ENCODE assay signal across 1 cellular context in the genomic region with DNA sequence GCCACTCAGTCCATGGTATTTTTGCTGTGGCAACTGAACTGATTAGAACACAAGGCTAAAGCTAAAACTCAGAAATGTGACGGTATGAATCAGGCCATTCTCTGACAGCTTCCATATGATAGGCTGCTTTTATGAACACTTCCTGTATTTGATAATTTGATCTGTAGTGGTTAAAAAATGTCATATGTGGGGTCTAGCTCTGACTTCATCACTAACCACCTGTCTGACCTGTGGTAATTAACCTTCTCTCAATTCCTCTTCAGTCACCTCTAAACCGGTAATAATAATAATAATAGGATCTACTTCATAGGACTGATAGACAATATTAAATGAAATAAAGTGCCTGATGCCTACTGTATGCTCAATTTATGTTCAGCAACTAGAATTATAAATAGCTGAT.
TF ChIP-seq lines count a peak whose summit lies in the region.

No MANE protein-coding gene starts in this region.

TF ChIP-seq in GM12878, 131 proteins besides CTCF, POLR2A, EP300 and RAD21 (continued from another document):
- 0 out of 2 replicates have a peak, but pooled peaks have one; percentile 24 for TF ChIP-seq CBFB (IDR thresholded peaks at IDR 0.05; ENCODE audit: low read depth)
- TF ChIP-seq HDAC2 (IDR thresholded peaks at IDR 0.05): no peak
- peak; percentile 58; the same call in 1 of the 2 replicates for TF ChIP-seq NFIC (IDR thresholded peaks at IDR 0.05; ENCODE audit: low read depth, low read length)
- TF ChIP-seq, protein P1, sequence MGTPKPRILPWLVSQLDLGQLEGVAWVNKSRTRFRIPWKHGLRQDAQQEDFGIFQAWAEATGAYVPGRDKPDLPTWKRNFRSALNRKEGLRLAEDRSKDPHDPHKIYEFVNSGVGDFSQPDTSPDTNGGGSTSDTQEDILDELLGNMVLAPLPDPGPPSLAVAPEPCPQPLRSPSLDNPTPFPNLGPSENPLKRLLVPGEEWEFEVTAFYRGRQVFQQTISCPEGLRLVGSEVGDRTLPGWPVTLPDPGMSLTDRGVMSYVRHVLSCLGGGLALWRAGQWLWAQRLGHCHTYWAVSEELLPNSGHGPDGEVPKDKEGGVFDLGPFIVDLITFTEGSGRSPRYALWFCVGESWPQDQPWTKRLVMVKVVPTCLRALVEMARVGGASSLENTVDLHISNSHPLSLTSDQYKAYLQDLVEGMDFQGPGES (IDR thresholded peaks at IDR 0.05): no peak
- TF ChIP-seq TBL1XR1 (IDR thresholded peaks at IDR 0.05; ENCODE audit: low read depth, low read length): no peak
- TF ChIP-seq LARP7 (IDR thresholded peaks at IDR 0.05): no peak
- no peak for TF ChIP-seq YY1 (IDR thresholded peaks at IDR 0.05; ENCODE audit: low read depth, low read length)
- TF ChIP-seq, protein P2, sequence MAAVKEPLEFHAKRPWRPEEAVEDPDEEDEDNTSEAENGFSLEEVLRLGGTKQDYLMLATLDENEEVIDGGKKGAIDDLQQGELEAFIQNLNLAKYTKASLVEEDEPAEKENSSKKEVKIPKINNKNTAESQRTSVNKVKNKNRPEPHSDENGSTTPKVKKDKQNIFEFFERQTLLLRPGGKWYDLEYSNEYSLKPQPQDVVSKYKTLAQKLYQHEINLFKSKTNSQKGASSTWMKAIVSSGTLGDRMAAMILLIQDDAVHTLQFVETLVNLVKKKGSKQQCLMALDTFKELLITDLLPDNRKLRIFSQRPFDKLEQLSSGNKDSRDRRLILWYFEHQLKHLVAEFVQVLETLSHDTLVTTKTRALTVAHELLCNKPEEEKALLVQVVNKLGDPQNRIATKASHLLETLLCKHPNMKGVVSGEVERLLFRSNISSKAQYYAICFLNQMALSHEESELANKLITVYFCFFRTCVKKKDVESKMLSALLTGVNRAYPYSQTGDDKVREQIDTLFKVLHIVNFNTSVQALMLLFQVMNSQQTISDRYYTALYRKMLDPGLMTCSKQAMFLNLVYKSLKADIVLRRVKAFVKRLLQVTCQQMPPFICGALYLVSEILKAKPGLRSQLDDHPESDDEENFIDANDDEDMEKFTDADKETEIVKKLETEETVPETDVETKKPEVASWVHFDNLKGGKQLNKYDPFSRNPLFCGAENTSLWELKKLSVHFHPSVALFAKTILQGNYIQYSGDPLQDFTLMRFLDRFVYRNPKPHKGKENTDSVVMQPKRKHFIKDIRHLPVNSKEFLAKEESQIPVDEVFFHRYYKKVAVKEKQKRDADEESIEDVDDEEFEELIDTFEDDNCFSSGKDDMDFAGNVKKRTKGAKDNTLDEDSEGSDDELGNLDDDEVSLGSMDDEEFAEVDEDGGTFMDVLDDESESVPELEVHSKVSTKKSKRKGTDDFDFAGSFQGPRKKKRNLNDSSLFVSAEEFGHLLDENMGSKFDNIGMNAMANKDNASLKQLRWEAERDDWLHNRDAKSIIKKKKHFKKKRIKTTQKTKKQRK (IDR thresholded peaks at IDR 0.05; ENCODE audit: low read depth, low read length): no peak
- no peak for TF ChIP-seq ZZZ3 (IDR thresholded peaks at IDR 0.05; ENCODE audit: control insufficient read depth, insufficient read length, low read depth)
- peak; percentile 90 for TF ChIP-seq DPF2 (IDR thresholded peaks at IDR 0.05)
- TF ChIP-seq ZNF622 (IDR thresholded peaks at IDR 0.05): no peak
- TF ChIP-seq ZNF207 (IDR thresholded peaks at IDR 0.05; ENCODE audit: borderline replicate concordance): no peak
- TF ChIP-seq SUZ12 (IDR thresholded peaks at IDR 0.05; ENCODE audit: unreplicated experiment): no peak
- TF ChIP-seq TCF12 (IDR thresholded peaks at IDR 0.05; ENCODE audit: low read depth, low read length): no peak
- peak; percentile 37 for TF ChIP-seq MEF2B (IDR thresholded peaks at IDR 0.05; ENCODE audit: partially characterized antibody, poor library complexity, severe bottlenecking)
- TF ChIP-seq ZNF274 (IDR thresholded peaks at IDR 0.05; ENCODE audit: insufficient read depth, insufficient read length): no peak
- no peak for TF ChIP-seq SRF (IDR thresholded peaks at IDR 0.05; ENCODE audit: low read depth in 2 of 2, low read length in 2 of 2)
- TF ChIP-seq CHD1 (IDR thresholded peaks at IDR 0.05; ENCODE audit: low read depth, low read length): no peak
- no peak for TF ChIP-seq POLR2AphosphoS5 (IDR thresholded peaks at IDR 0.05; ENCODE audit: low read length)
- TF ChIP-seq CBX3 (IDR thresholded peaks at IDR 0.05; ENCODE audit: borderline replicate concordance, low read depth): no peak
- TF ChIP-seq, protein P3, sequence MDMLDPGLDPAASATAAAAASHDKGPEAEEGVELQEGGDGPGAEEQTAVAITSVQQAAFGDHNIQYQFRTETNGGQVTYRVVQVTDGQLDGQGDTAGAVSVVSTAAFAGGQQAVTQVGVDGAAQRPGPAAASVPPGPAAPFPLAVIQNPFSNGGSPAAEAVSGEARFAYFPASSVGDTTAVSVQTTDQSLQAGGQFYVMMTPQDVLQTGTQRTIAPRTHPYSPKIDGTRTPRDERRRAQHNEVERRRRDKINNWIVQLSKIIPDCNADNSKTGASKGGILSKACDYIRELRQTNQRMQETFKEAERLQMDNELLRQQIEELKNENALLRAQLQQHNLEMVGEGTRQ (IDR thresholded peaks at IDR 0.05; ENCODE audit: borderline replicate concordance, low read depth, low read length): no peak
- no peak for TF ChIP-seq ZSCAN29 (IDR thresholded peaks at IDR 0.05)
- no peak for TF ChIP-seq CBX5 (IDR thresholded peaks at IDR 0.05; ENCODE audit: low read depth)
- TF ChIP-seq WRNIP1 (IDR thresholded peaks at IDR 0.05; ENCODE audit: borderline replicate concordance, low read depth, low read length): no peak
- TF ChIP-seq GATAD2B (conservative IDR thresholded peaks at IDR 0.05; ENCODE audit: low read depth): no peak
- TF ChIP-seq, protein P4, sequence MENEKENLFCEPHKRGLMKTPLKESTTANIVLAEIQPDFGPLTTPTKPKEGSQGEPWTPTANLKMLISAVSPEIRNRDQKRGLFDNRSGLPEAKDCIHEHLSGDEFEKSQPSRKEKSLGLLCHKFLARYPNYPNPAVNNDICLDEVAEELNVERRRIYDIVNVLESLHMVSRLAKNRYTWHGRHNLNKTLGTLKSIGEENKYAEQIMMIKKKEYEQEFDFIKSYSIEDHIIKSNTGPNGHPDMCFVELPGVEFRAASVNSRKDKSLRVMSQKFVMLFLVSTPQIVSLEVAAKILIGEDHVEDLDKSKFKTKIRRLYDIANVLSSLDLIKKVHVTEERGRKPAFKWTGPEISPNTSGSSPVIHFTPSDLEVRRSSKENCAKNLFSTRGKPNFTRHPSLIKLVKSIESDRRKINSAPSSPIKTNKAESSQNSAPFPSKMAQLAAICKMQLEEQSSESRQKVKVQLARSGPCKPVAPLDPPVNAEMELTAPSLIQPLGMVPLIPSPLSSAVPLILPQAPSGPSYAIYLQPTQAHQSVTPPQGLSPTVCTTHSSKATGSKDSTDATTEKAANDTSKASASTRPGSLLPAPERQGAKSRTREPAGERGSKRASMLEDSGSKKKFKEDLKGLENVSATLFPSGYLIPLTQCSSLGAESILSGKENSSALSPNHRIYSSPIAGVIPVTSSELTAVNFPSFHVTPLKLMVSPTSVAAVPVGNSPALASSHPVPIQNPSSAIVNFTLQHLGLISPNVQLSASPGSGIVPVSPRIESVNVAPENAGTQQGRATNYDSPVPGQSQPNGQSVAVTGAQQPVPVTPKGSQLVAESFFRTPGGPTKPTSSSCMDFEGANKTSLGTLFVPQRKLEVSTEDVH (IDR thresholded peaks at IDR 0.05; ENCODE audit: low read depth, partially characterized antibody): no peak
- no peak for TF ChIP-seq SP1 (IDR thresholded peaks at IDR 0.05; ENCODE audit: low read depth, low read length)
- TF ChIP-seq ESRRA (IDR thresholded peaks at IDR 0.05; ENCODE audit: low read length): no peak
- no peak for TF ChIP-seq NFXL1 (IDR thresholded peaks at IDR 0.05; ENCODE audit: borderline replicate concordance)
- TF ChIP-seq, protein P5, sequence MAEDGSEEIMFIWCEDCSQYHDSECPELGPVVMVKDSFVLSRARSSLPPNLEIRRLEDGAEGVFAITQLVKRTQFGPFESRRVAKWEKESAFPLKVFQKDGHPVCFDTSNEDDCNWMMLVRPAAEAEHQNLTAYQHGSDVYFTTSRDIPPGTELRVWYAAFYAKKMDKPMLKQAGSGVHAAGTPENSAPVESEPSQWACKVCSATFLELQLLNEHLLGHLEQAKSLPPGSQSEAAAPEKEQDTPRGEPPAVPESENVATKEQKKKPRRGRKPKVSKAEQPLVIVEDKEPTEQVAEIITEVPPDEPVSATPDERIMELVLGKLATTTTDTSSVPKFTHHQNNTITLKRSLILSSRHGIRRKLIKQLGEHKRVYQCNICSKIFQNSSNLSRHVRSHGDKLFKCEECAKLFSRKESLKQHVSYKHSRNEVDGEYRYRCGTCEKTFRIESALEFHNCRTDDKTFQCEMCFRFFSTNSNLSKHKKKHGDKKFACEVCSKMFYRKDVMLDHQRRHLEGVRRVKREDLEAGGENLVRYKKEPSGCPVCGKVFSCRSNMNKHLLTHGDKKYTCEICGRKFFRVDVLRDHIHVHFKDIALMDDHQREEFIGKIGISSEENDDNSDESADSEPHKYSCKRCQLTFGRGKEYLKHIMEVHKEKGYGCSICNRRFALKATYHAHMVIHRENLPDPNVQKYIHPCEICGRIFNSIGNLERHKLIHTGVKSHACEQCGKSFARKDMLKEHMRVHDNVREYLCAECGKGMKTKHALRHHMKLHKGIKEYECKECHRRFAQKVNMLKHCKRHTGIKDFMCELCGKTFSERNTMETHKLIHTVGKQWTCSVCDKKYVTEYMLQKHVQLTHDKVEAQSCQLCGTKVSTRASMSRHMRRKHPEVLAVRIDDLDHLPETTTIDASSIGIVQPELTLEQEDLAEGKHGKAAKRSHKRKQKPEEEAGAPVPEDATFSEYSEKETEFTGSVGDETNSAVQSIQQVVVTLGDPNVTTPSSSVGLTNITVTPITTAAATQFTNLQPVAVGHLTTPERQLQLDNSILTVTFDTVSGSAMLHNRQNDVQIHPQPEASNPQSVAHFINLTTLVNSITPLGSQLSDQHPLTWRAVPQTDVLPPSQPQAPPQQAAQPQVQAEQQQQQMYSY (CRISPR knock-in tag; IDR thresholded peaks at IDR 0.05): no peak
- TF ChIP-seq CHD2 (IDR thresholded peaks at IDR 0.05; ENCODE audit: borderline replicate concordance, low read depth, low read length): no peak
- TF ChIP-seq, protein P6, sequence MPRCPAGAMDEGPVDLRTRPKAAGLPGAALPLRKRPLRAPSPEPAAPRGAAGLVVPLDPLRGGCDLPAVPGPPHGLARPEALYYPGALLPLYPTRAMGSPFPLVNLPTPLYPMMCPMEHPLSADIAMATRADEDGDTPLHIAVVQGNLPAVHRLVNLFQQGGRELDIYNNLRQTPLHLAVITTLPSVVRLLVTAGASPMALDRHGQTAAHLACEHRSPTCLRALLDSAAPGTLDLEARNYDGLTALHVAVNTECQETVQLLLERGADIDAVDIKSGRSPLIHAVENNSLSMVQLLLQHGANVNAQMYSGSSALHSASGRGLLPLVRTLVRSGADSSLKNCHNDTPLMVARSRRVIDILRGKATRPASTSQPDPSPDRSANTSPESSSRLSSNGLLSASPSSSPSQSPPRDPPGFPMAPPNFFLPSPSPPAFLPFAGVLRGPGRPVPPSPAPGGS (IDR thresholded peaks at IDR 0.05; ENCODE audit: borderline replicate concordance, insufficient read depth, low read depth, low read length, poor library complexity, severe bottlenecking): no peak
- TF ChIP-seq, protein P7, sequence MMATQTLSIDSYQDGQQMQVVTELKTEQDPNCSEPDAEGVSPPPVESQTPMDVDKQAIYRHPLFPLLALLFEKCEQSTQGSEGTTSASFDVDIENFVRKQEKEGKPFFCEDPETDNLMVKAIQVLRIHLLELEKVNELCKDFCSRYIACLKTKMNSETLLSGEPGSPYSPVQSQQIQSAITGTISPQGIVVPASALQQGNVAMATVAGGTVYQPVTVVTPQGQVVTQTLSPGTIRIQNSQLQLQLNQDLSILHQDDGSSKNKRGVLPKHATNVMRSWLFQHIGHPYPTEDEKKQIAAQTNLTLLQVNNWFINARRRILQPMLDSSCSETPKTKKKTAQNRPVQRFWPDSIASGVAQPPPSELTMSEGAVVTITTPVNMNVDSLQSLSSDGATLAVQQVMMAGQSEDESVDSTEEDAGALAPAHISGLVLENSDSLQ (IDR thresholded peaks at IDR 0.05): peak; percentile 36; the same call in 1 of the 2 replicates
- TF ChIP-seq TCF7 (IDR thresholded peaks at IDR 0.05; ENCODE audit: borderline replicate concordance): no peak
- peak; percentile 53; the same call in 1 of the 2 replicates for TF ChIP-seq CREM (IDR thresholded peaks at IDR 0.05; ENCODE audit: low read depth)
- no peak for TF ChIP-seq POLR2AphosphoS2 (IDR thresholded peaks at IDR 0.05; ENCODE audit: low read depth, low read length)
- TF ChIP-seq ASH2L (IDR thresholded peaks at IDR 0.05; ENCODE audit: borderline replicate concordance, low read depth): no peak
- TF ChIP-seq FOXM1 (IDR thresholded peaks at IDR 0.05; ENCODE audit: low read depth, low read length): no peak
- TF ChIP-seq, protein P8, sequence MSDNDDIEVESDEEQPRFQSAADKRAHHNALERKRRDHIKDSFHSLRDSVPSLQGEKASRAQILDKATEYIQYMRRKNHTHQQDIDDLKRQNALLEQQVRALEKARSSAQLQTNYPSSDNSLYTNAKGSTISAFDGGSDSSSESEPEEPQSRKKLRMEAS (IDR thresholded peaks at IDR 0.05; ENCODE audit: low read depth, low read length): no peak
